ENCODE assay signal across 8 cellular contexts in genomic region chr14:69695664-69696527, GRCh38.
DNase-seq lines count a peak whose midpoint lies in the region; TF ChIP-seq lines count a peak whose summit lies in the region.

No MANE protein-coding gene starts in this region.

- POLR2A ChIA-PET in GM10248 (lab: Yijun Ruan, JAX), result no interaction called here

- H3K9ac ChIP-seq in BLaER1, result no peak overlapping the region; the same call in 1 of the 2 replicates

- no peaks in the 10 kb centered on the region for H3K9me3 ChIP-seq in BLaER1
- no peaks in the 10 kb centered on the region for H3K9me3 ChIP-seq in HAP-1
- H3K9me3 ChIP-seq in tibial artery, result no peaks in the 10 kb centered on the region

- CTCF ChIA-PET in GM10248 (lab: Yijun Ruan, JAX), result interaction anchor here (1.0 to 1.2 kb wide), 2 partner anchors 12 to 111 kb away, joined by 3 to 5 read pairs; no protein-coding TSS in a partner anchor

- intact Hi-C loops in tibial artery (cut with DNase I; ENCODE audit: low total_unique reads), result no loop called here

- H3K27me3 ChIP-seq in BLaER1, result no peaks in the 10 kb centered on the region
- H3K27me3 ChIP-seq in HAP-1 (ENCODE audit: low read depth), result no peaks in the 10 kb centered on the region
- no peaks in the 10 kb centered on the region for H3K27me3 ChIP-seq in tibial artery

- H3K4me1 ChIP-seq in BLaER1, result peaks cover 89% of the 10 kb centered on the region
- peaks cover 53% of the 10 kb centered on the region for H3K4me1 ChIP-seq in HAP-1
- peaks cover 3 to 63% (median 42%) of the 10 kb centered on the region in 4 donors for H3K4me1 ChIP-seq in tibial artery

- DNase-seq in HAP-1 (ENCODE audit: low spot score in 2 of 2) (peak; percentile 55 to 77), NOMO-1 (lab: John Stamatoyannopoulos, UW; ENCODE audit: unreplicated experiment in 2 of 2) (peak; percentile 52 to 66), ecto neural progenitor cell (ENCODE audit: low spot score) (peak; percentile 63), myocyte (ENCODE audit: low read depth) (peak; percentile 48), GM10248 (ENCODE audit: extremely low spot score) (no peak), GF-D8 (lab: John Stamatoyannopoulos, UW) (no peak), tibial artery (no peak)

- H3K27ac ChIP-seq in BLaER1, result peak overlapping the region; percentile 87
- no peak overlapping the region for H3K27ac ChIP-seq in tibial artery

- no peaks in the 10 kb centered on the region for H3K36me3 ChIP-seq in BLaER1
- H3K36me3 ChIP-seq in HAP-1 (replicated peaks), result no peaks in the 10 kb centered on the region
- no peaks in the 10 kb centered on the region for H3K36me3 ChIP-seq in tibial artery

- no peak for TF ChIP-seq CTCF in GM10248 (IDR thresholded peaks at IDR 0.05; ENCODE audit: control extremely low read depth, extremely low read depth, low read depth, missing control alignments)
- no peak for TF ChIP-seq CTCF in tibial artery (IDR thresholded peaks at IDR 0.05)

- H4K20me1 ChIP-seq in BLaER1, result no peaks in the 10 kb centered on the region

- H3K4me3 ChIP-seq in BLaER1, result no peak overlapping the region
- H3K4me3 ChIP-seq in HAP-1, result no peak overlapping the region
- no peak overlapping the region for H3K4me3 ChIP-seq in tibial artery

- H3K4me2 ChIP-seq in BLaER1, result peak overlapping the region; percentile 75

- in situ Hi-C loops in HAP-1 (cut with MboI; ENCODE audit: low sequenced_read_pairs), result no loop called here

Comparison
In these comparisons a context has a peak if more than half of its experiments do, and no peak if none do; other contexts are left out.
1. DNase-seq: peak in HAP-1 (2 of 2), NOMO-1 (2 of 2), ecto neural progenitor cell (single experiment) and myocyte (single experiment); none in GM10248 (single experiment), GF-D8 (single experiment) and tibial artery (0 of 2).